In the genomic region with DNA sequence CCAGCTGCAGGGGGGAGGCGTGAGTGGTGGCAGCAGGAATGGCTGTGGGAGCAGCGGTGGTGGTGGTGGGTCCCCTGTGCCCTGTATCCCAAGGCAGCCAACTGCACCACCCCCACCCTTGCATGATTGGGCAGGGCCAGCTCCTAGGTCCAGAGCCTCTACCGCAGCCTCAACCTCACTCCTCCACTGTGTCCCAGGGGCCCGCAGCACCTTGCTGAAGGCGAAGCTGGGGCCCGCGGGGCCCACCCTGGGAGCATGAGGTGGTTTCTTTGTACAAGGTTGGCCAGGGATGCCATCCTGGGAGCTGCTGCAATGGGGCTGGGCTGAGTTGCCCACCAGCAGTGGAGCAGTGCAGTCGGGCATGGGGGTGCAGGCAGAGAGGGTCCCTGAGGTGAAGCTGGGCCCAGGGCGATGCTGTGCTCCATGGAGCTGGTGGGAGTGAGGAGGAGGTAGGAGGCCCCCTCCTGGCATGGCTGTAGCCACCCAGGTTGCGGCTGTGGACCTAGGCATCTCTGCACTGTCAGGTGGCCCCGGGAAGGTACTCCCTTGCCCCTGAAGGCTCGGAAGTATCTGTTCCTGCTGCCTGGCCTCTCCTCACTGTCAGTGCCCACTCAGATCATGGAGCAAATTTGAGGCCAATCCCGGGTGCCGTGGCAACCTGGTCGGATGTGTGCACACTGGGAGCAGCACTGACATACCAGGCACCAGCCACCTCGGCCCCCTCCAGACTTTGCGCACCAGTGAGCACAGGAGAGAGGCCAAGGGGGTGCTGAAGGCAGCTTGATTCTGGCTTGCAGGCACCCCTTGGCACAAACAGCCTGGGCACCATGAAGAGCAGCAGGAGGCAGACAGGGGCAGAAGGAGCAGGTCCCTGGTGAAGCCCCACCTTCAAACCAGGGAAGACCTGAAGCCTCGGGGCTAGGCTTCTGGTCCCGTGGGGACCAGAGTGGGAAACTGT, we compare ENCODE assay signal across 14 cellular contexts.
DNase-seq lines count a peak whose midpoint lies in the region; ATAC-seq and TF ChIP-seq lines count a peak whose summit lies in the region.
"Had no signal": no experiment of that assay in that cellular context is flagged by ENCODE, and none has a peak within 500 bp of the region (broad histone marks: within the 10 kb centered on the region; RNA-seq: fewer than 3 reads in every experiment).

No MANE protein-coding gene starts in this region.

- H3K79me2 ChIP-seq in PC-9 (ENCODE audit: low read depth) = no peaks in the 10 kb centered on the region

- H3K9ac ChIP-seq in neuronal stem cell (ENCODE audit: low read depth, low read length, poor library complexity) = no peak overlapping the region

- H3K18ac ChIP-seq in neuronal stem cell (ENCODE audit: low read length) = peak overlapping the region; percentile 71

- intact Hi-C loops in PC-9 (cut with micrococcal nuclease; ENCODE audit: unreplicated experiment) = no loop called here
- intact Hi-C loops in upper lobe of right lung (cut with DNase I) = no loop called here
- intact Hi-C loops in adrenal gland (cut with DNase I) = no loop called here
- intact Hi-C loops in activated CD4-positive, alpha-beta T cell treated with anti-CD3 and anti-CD28 coated beads, Interleukin-2, amount 10 ng/mL, durations not matched to agents 24 days and 14 days (cut with micrococcal nuclease) = no loop called here

- no peak overlapping the region for H4K91ac ChIP-seq in neuronal stem cell (ENCODE audit: low read depth, low read length, poor library complexity)

- ATAC-seq in central memory CD8-positive, alpha-beta T cell (replicated peaks; ENCODE audit: extremely low read depth, poor library complexity, severe bottlenecking) = peak; percentile 3
- peak; percentile 36 for ATAC-seq in upper lobe of right lung

- H3F3A ChIP-seq in PC-9 (ENCODE audit: insufficient read depth, low read depth) = no peaks in the 10 kb centered on the region

- no peaks in the 10 kb centered on the region for H3K27me3 ChIP-seq in PC-9 (ENCODE audit: insufficient read depth, low read depth)
- H3K27me3 ChIP-seq in neuronal stem cell (ENCODE audit: control insufficient read depth in 3 of 3, insufficient read depth in 3 of 3, low read depth in 1 of 3, low read length in 3 of 3) = no peaks in the 10 kb centered on the region
- H3K27me3 ChIP-seq in upper lobe of right lung = no peaks in the 10 kb centered on the region
- H3K27me3 ChIP-seq in adrenal gland = no peaks in the 10 kb centered on the region

- H2BK120ac ChIP-seq in neuronal stem cell (ENCODE audit: low read depth, low read length) = no peak overlapping the region

- H3K23ac ChIP-seq in neuronal stem cell (ENCODE audit: low read depth, low read length, poor library complexity) = peak overlapping the region; percentile 49

- no peaks in the 10 kb centered on the region for H3K9me3 Mint-ChIP-seq in central memory CD8-positive, alpha-beta T cell
- no peaks in the 10 kb centered on the region for H3K9me3 Mint-ChIP-seq in activated CD4-positive, alpha-beta T cell treated with anti-CD3 and anti-CD28 coated beads, Interleukin-2, amount 10 ng/mL, durations not matched to agents 24 days and 14 days
- H3K9me3 Mint-ChIP-seq: CD4-positive, alpha-beta T cell; HFFc6 had no signal

- no peaks in the 10 kb centered on the region for H3K4me1 Mint-ChIP-seq in central memory CD8-positive, alpha-beta T cell
- H3K4me1 Mint-ChIP-seq in activated CD4-positive, alpha-beta T cell treated with anti-CD3 and anti-CD28 coated beads, Interleukin-2, amount 10 ng/mL, durations not matched to agents 24 days and 14 days = no peaks in the 10 kb centered on the region
- H3K4me1 Mint-ChIP-seq: B cell had no signal

- no peak overlapping the region for H3K4ac ChIP-seq in neuronal stem cell (ENCODE audit: low read length)

- peaks cover 3% of the 10 kb centered on the region for H3K27me3 Mint-ChIP-seq in central memory CD8-positive, alpha-beta T cell
- H3K27me3 Mint-ChIP-seq in activated CD4-positive, alpha-beta T cell treated with anti-CD3 and anti-CD28 coated beads, Interleukin-2, amount 10 ng/mL, durations not matched to agents 24 days and 14 days = peaks cover 3% of the 10 kb centered on the region
- H3K27me3 Mint-ChIP-seq: CD4-positive, alpha-beta T cell had no signal

- H2BK5ac ChIP-seq in neuronal stem cell (ENCODE audit: low read length) = no peak overlapping the region

- no peaks in the 10 kb centered on the region for H3K36me3 Mint-ChIP-seq in central memory CD8-positive, alpha-beta T cell (ENCODE audit: insufficient read depth)
- no peaks in the 10 kb centered on the region for H3K36me3 Mint-ChIP-seq in activated CD4-positive, alpha-beta T cell treated with anti-CD3 and anti-CD28 coated beads, Interleukin-2, amount 10 ng/mL, durations not matched to agents 24 days and 14 days (ENCODE audit: low read depth)

- BruUV-seq in PC-9 (replicated peaks; lab: Mats Ljungman, UMichigan) = no TSS peak

- CTCF ChIA-PET in PC-9 (lab: Charles Lee) = interaction anchor here (0.5 to 0.6 kb wide), 2 partner anchors 62 to 894 kb away, joined by 4 to 13 read pairs; no protein-coding TSS in a partner anchor

- H3K4me1 ChIP-seq in PC-9 (replicated peaks; ENCODE audit: insufficient read depth) (no peaks in the 10 kb centered on the region), neuronal stem cell (ENCODE audit: control insufficient read depth in 2 of 2, insufficient read depth in 1 of 2, low read depth in 1 of 2, low read length in 2 of 2) (no peaks in the 10 kb centered on the region), upper lobe of right lung (no peaks in the 10 kb centered on the region), adrenal gland (replicated peaks in 1 of 2) (no peaks in the 10 kb centered on the region)

- H3K27ac ChIP-seq in PC-9 (no peak overlapping the region), neuronal stem cell (replicated peaks; ENCODE audit: low read length) (no peak overlapping the region), upper lobe of right lung (no peak overlapping the region), adrenal gland (no peak overlapping the region)

- POLR2A ChIA-PET in PC-9 (lab: Charles Lee; ENCODE audit: unreplicated experiment) = interaction anchor here (0.6 kb wide), 1 partner anchor 115 kb away, joined by 3 read pairs; no protein-coding TSS in a partner anchor

- H3K9me3 ChIP-seq in PC-9 (ENCODE audit: insufficient read depth, low read depth) = no peaks in the 10 kb centered on the region
- no peaks in the 10 kb centered on the region for H3K9me3 ChIP-seq in neuronal stem cell (replicated peaks in 1 of 2; ENCODE audit: control insufficient read depth in 2 of 2, insufficient read depth in 1 of 2, low read depth in 1 of 2, low read length in 2 of 2)
- no peaks in the 10 kb centered on the region for H3K9me3 ChIP-seq in upper lobe of right lung
- no peaks in the 10 kb centered on the region for H3K9me3 ChIP-seq in adrenal gland (replicated peaks in 1 of 3)

- no peak overlapping the region for H3K4me3 Mint-ChIP-seq in central memory CD8-positive, alpha-beta T cell
- no peak overlapping the region for H3K4me3 Mint-ChIP-seq in activated CD4-positive, alpha-beta T cell treated with anti-CD3 and anti-CD28 coated beads, Interleukin-2, amount 10 ng/mL, durations not matched to agents 24 days and 14 days
- H3K4me3 Mint-ChIP-seq: B cell; CD4-positive, alpha-beta T cell; HFFc6 had no signal

- no peaks in the 10 kb centered on the region for H3K9me2 ChIP-seq in PC-9 (ENCODE audit: insufficient read depth)

- H4K20me1 ChIP-seq in PC-9 (ENCODE audit: insufficient read depth) = no peaks in the 10 kb centered on the region

- H3K27ac Mint-ChIP-seq in central memory CD8-positive, alpha-beta T cell (ENCODE audit: low read depth) = peak overlapping the region; percentile 55
- H3K27ac Mint-ChIP-seq in activated CD4-positive, alpha-beta T cell treated with anti-CD3 and anti-CD28 coated beads, Interleukin-2, amount 10 ng/mL, durations not matched to agents 24 days and 14 days = no peak overlapping the region
- H3K27ac Mint-ChIP-seq: B cell; CD4-positive, alpha-beta T cell; HFFc6 had no signal

- H3K4me2 ChIP-seq in PC-9 (no peak overlapping the region), neuronal stem cell (ENCODE audit: insufficient read depth, low read length, poor library complexity, severe bottlenecking) (no peak overlapping the region)

- H3K79me1 ChIP-seq in neuronal stem cell (ENCODE audit: low read depth, low read length) = no peaks in the 10 kb centered on the region

- WGBS in neuronal stem cell (ENCODE audit: extremely low coverage in 2 of 2, insufficient read length in 2 of 2, insufficient replicate concordance in 1 of 2), 2 donors = no CpG with 5 or more reads among the region's 19 CpGs
- WGBS in adrenal gland, 4 donors = 85 to 96% (median 92%) methylated on average over 9 to 19 of the region's 19 CpGs

- DNase-seq in PC-9 (no peak), neuronal stem cell (ENCODE audit: low spot score) (no peak), upper lobe of right lung (no peak), NCI-H146 treated with DMSO at 0.1 percent for 48 hours (lab: John Stamatoyannopoulos, UW; ENCODE audit: unreplicated experiment) (no peak), adrenal gland (no peak)
- no peak for DNase-seq in central memory CD8-positive, alpha-beta T cell (ENCODE audit: low spot score in 2 of 2)
- no peak for DNase-seq in activated CD4-positive, alpha-beta T cell treated with anti-CD3 and anti-CD28 coated beads, Interleukin-2, amount 10 ng/mL, durations not matched to agents 24 days and 14 days
- DNase-seq: C1 segment of cervical spinal cord; Calu3; CD4-positive, alpha-beta T cell; DMS 273 treated with DMSO at 0.1 percent for 48 hours; HCEC 1CT; HFFc6 had no signal

- no peak overlapping the region for H2BK15ac ChIP-seq in neuronal stem cell (ENCODE audit: low read length)

- TF ChIP-seq CTCF in PC-9 (conservative IDR thresholded peaks at IDR 0.05) (no peak), upper lobe of right lung (IDR thresholded peaks at IDR 0.05) (no peak), adrenal gland (IDR thresholded peaks at IDR 0.05) (no peak)

- H3K4me3 ChIP-seq in PC-9 = no peak overlapping the region
- H3K4me3 ChIP-seq in neuronal stem cell (ENCODE audit: low read length in 2 of 2) = no peak overlapping the region
- no peak overlapping the region for H3K4me3 ChIP-seq in upper lobe of right lung
- H3K4me3 ChIP-seq in adrenal gland = no peak overlapping the region

- peak overlapping the region; percentile 84 for H3K14ac ChIP-seq in neuronal stem cell (ENCODE audit: low read length)

- H2AFZ ChIP-seq in PC-9 = peak overlapping the region; percentile 23; the same call in 1 of the 2 replicates
- no peak overlapping the region for H2AFZ ChIP-seq in neuronal stem cell (ENCODE audit: low read length)

- no peak for TF ChIP-seq POLR2A in adrenal gland (IDR thresholded peaks at IDR 0.05)

- H3K36me3 ChIP-seq in PC-9 (ENCODE audit: low read depth) = no peaks in the 10 kb centered on the region
- no peaks in the 10 kb centered on the region for H3K36me3 ChIP-seq in neuronal stem cell (replicated peaks in 1 of 2; ENCODE audit: control insufficient read depth in 2 of 2, insufficient read depth in 2 of 2, low read length in 2 of 2)
- no peaks in the 10 kb centered on the region for H3K36me3 ChIP-seq in upper lobe of right lung
- no peaks in the 10 kb centered on the region for H3K36me3 ChIP-seq in adrenal gland (replicated peaks in 1 of 2)

- peak overlapping the region; percentile 58 for H2BK12ac ChIP-seq in neuronal stem cell (ENCODE audit: low read length)

- H2AK5ac ChIP-seq in neuronal stem cell (ENCODE audit: low read depth, low read length) = peak overlapping the region; percentile 32

- H4K8ac ChIP-seq in neuronal stem cell (ENCODE audit: low read depth, low read length) = no peak overlapping the region
